Comparison of ENCODE assay signal across 8 cellular contexts in genomic region chr2:181891966-181892794, GRCh38. TPM values are rescaled to one million over a fixed set of nuclear protein-coding genes. Genes with fewer than 3 reads are reported as not detected.
DNase-seq lines count a peak whose midpoint lies in the region; ATAC-seq and TF ChIP-seq lines count a peak whose summit lies in the region.

No MANE protein-coding gene starts in this region.

- H3K27ac ChIP-seq in ovary: peak overlapping the region; percentile 70 to 75

- TF ChIP-seq CTCF in glutamatergic neuron (IDR thresholded peaks at IDR 0.05; ENCODE audit: partially characterized antibody, unreplicated experiment) (no peak), ovary (IDR thresholded peaks at IDR 0.05) (no peak), type B pancreatic cell (conservative IDR thresholded peaks at IDR 0.05) (peak; percentile 54)

- peaks cover 32% of the 10 kb centered on the region for H3K36me3 Mint-ChIP-seq in activated naive CD4-positive, alpha-beta T cell treated with anti-CD3 and anti-CD28 coated beads, Interleukin-2, amount 10 ng/mL, durations not matched to agents 7 days and 5 days
- no peaks in the 10 kb centered on the region for H3K36me3 Mint-ChIP-seq in glutamatergic neuron (ENCODE audit: unreplicated experiment)
- peaks cover 14% of the 10 kb centered on the region for H3K36me3 Mint-ChIP-seq in type B pancreatic cell

- peak overlapping the region; percentile 83 for H3K27ac Mint-ChIP-seq in activated naive CD4-positive, alpha-beta T cell treated with anti-CD3 and anti-CD28 coated beads, Interleukin-2, amount 10 ng/mL, durations not matched to agents 7 days and 5 days
- H3K27ac Mint-ChIP-seq in glutamatergic neuron (ENCODE audit: unreplicated experiment) (peak overlapping the region; percentile 88), type B pancreatic cell (peak overlapping the region; percentile 91)

- no peaks in the 10 kb centered on the region for H3K9me3 Mint-ChIP-seq in activated naive CD4-positive, alpha-beta T cell treated with anti-CD3 and anti-CD28 coated beads, Interleukin-2, amount 10 ng/mL, durations not matched to agents 7 days and 5 days
- peaks cover 9% of the 10 kb centered on the region for H3K9me3 Mint-ChIP-seq in glutamatergic neuron (ENCODE audit: unreplicated experiment)
- no peaks in the 10 kb centered on the region for H3K9me3 Mint-ChIP-seq in type B pancreatic cell

- no peaks in the 10 kb centered on the region for H3K36me3 ChIP-seq in ovary

- peaks cover 36% of the 10 kb centered on the region for H3K4me1 Mint-ChIP-seq in activated naive CD4-positive, alpha-beta T cell treated with anti-CD3 and anti-CD28 coated beads, Interleukin-2, amount 10 ng/mL, durations not matched to agents 7 days and 5 days
- peaks cover 4% of the 10 kb centered on the region for H3K4me1 Mint-ChIP-seq in glutamatergic neuron (ENCODE audit: low read depth, unreplicated experiment)
- H3K4me1 Mint-ChIP-seq in type B pancreatic cell (ENCODE audit: unreplicated experiment): peaks cover 42% of the 10 kb centered on the region

- TF ChIP-seq EP300 in ovary (IDR thresholded peaks at IDR 0.05): no peak

- in situ Hi-C loops in KBM-7 (cut with MboI; ENCODE audit: low pct_unique_long_range_greater_than_20kb, low sequenced_read_pairs) (no loop called here), SK-MEL-5 (cut with HindIII; ENCODE audit: low pct_unique_long_range_greater_than_20kb, low sequenced_read_pairs) (no loop called here)

- no peaks in the 10 kb centered on the region for H3K27me3 ChIP-seq in ovary

- peaks cover 28% of the 10 kb centered on the region for H3K27me3 Mint-ChIP-seq in activated naive CD4-positive, alpha-beta T cell treated with anti-CD3 and anti-CD28 coated beads, Interleukin-2, amount 10 ng/mL, durations not matched to agents 7 days and 5 days
- H3K27me3 Mint-ChIP-seq in glutamatergic neuron (ENCODE audit: unreplicated experiment) (peaks cover 6% of the 10 kb centered on the region), type B pancreatic cell (no peaks in the 10 kb centered on the region)

- no peaks in the 10 kb centered on the region for H3K9me3 ChIP-seq in ovary

- 0% methylated on average over 63 to 83 of the region's 83 CpGs for WGBS in ovary, 3 donors

- intact Hi-C loops in ovary (cut with DNase I): no loop called here

- H3K4me1 ChIP-seq in ovary (ENCODE audit: insufficient read depth): peaks cover 1% of the 10 kb centered on the region

- CTCF ChIA-PET in activated naive CD4-positive, alpha-beta T cell treated with anti-CD3 and anti-CD28 coated beads, Interleukin-2, amount 10 ng/mL, durations not matched to agents 7 days and 5 days (lab: Charles Lee): interaction anchor here (0.9 to 1.1 kb wide), 3 partner anchors 11 to 911 kb away, joined by 3 to 6 read pairs (median 4); partner anchors contain the start of gene UBE2E3

- H3K4me3 Mint-ChIP-seq in activated naive CD4-positive, alpha-beta T cell treated with anti-CD3 and anti-CD28 coated beads, Interleukin-2, amount 10 ng/mL, durations not matched to agents 7 days and 5 days: peak overlapping the region; percentile 83
- peak overlapping the region; percentile 96 for H3K4me3 Mint-ChIP-seq in glutamatergic neuron (ENCODE audit: unreplicated experiment)
- H3K4me3 Mint-ChIP-seq in type B pancreatic cell: peak overlapping the region; percentile 97

- DNase-seq in GDM1 (lab: John Stamatoyannopoulos, UW) (peak; percentile 56), KBM-7 (peak; percentile 73), SK-MEL-5 (ENCODE audit: low read depth, low spot score) (peak; percentile 57), glutamatergic neuron (peak; percentile 70), ovary (peak; percentile 58 to 80 (median 68)), type B pancreatic cell (ENCODE audit: extremely low spot score, unreplicated experiment) (peak; percentile 85)
- peak; percentile 77 for DNase-seq in activated naive CD4-positive, alpha-beta T cell treated with anti-CD3 and anti-CD28 coated beads, Interleukin-2, amount 10 ng/mL, durations not matched to agents 7 days and 5 days

- ATAC-seq in GM21737 (IDR thresholded peaks at IDR 0.05; ENCODE audit: unreplicated experiment): peak; percentile 47

- peak; percentile 35 for TF ChIP-seq POLR2A in ovary (IDR thresholded peaks at IDR 0.05)

- peak overlapping the region; percentile 74 for H3K4me3 ChIP-seq in ovary

RNA-seq across cellular contexts. Expression of gene ITPRID2, which starts 0.7 kb away (rescaled TPM):
- 106 and 112 TPM in 2 replicates for total RNA-seq in SK-MEL-5 (2014; rRNA removed; shearing (Covaris generic))
- polyA plus RNA-seq in SK-MEL-5 (2015; cell fraction: cytosol; rRNA removed): 64.6 and 82.9 TPM in 2 replicates
- polyA plus RNA-seq in SK-MEL-5 (2015; cell fraction: nucleus; rRNA removed): 179 and 222 TPM in 2 replicates
- 32.8 TPM for total RNA-seq in glutamatergic neuron (ENCODE audit: unreplicated experiment)
- 10 to 100 TPM; 34.2 to 66.2 (median 48.6) TPM for total RNA-seq in ovary
- 10 to 100 TPM; 25.2 to 57.6 TPM for polyA plus RNA-seq in ovary
- total RNA-seq in type B pancreatic cell (ENCODE audit: low replicate concordance): 109 and 137 TPM in 2 replicates

Comparison
In these comparisons a context has a peak if more than half of its experiments do, and no peak if none do; other contexts are left out.
1. Peak in every context shown above with its lines: DNase-seq, ATAC-seq, H3K4me3 ChIP-seq and H3K27ac ChIP-seq.